ENCODE assay signal across 15 cellular contexts in genomic region chr7:132548489-132549078, GRCh38. TPM values are rescaled to one million over a fixed set of nuclear protein-coding genes. Genes with fewer than 3 reads are reported as not detected.
DNase-seq lines count a peak whose midpoint lies in the region; ATAC-seq and TF ChIP-seq lines count a peak whose summit lies in the region.
"Had no signal": no experiment of that assay in that cellular context is flagged by ENCODE, and none has a peak within 500 bp of the region (broad histone marks: within the 10 kb centered on the region; RNA-seq: fewer than 3 reads in every experiment).

No MANE protein-coding gene starts in this region.

- H3K36me3 ChIP-seq in MG63: no peaks in the 10 kb centered on the region
- no peaks in the 10 kb centered on the region for H3K36me3 ChIP-seq in brain microvascular endothelial cell (replicated peaks)
- no peaks in the 10 kb centered on the region for H3K36me3 ChIP-seq in osteoblast (ENCODE audit: insufficient read depth, low read length)
- H3K36me3 ChIP-seq: thoracic aorta had no signal

- no peaks in the 10 kb centered on the region for H3K9me3 Mint-ChIP-seq in activated CD8-positive, alpha-beta memory T cell treated with anti-CD3 and anti-CD28 coated beads, Interleukin-2, amount 10 ng/mL, durations not matched to agents 7 days and 5 days (ENCODE audit: low read depth)

- H3K4me3 ChIP-seq in MG63 (no peak overlapping the region), brain microvascular endothelial cell (ENCODE audit: low read depth, low read length) (no peak overlapping the region), osteoblast (ENCODE audit: insufficient read depth, low read length) (no peak overlapping the region)
- H3K4me3 ChIP-seq: hepatocyte, left ventricle myocardium inferior, thoracic aorta had no signal

- no peaks in the 10 kb centered on the region for H3K27me3 ChIP-seq in MG63
- H3K27me3 ChIP-seq in brain microvascular endothelial cell (replicated peaks): no peaks in the 10 kb centered on the region
- H3K27me3 ChIP-seq in osteoblast (ENCODE audit: insufficient read depth, low read length): no peaks in the 10 kb centered on the region

- H3K27ac ChIP-seq in brain microvascular endothelial cell (no peak overlapping the region), osteoblast (ENCODE audit: low read depth, low read length) (peak overlapping the region; percentile 86)
- H3K27ac ChIP-seq: hepatocyte, left ventricle myocardium inferior, thoracic aorta had no signal

- in situ Hi-C loops in brain microvascular endothelial cell (cut with HindIII; ENCODE audit: low pct_ligation_motif_present, low sequenced_read_pairs) (no loop called here), KBM-7 (cut with MboI; ENCODE audit: low pct_unique_long_range_greater_than_20kb, low sequenced_read_pairs) (no loop called here)

- H3K79me2 ChIP-seq in osteoblast (ENCODE audit: insufficient read depth, low read length): no peaks in the 10 kb centered on the region
- H3K79me2 ChIP-seq: hepatocyte had no signal

- peaks cover 31% of the 10 kb centered on the region for H3K27me3 Mint-ChIP-seq in activated CD8-positive, alpha-beta memory T cell treated with anti-CD3 and anti-CD28 coated beads, Interleukin-2, amount 10 ng/mL, durations not matched to agents 7 days and 5 days

- no peak for TF ChIP-seq CTCF in brain microvascular endothelial cell (IDR thresholded peaks at IDR 0.05; ENCODE audit: low read depth, low read length, missing control alignments)
- no peak for TF ChIP-seq CTCF in osteoblast (IDR thresholded peaks at IDR 0.05; ENCODE audit: extremely low read depth, low read depth, low read length)

- no peaks in the 10 kb centered on the region for H4K20me1 ChIP-seq in osteoblast (ENCODE audit: insufficient read depth, low read length)

- H3K27ac Mint-ChIP-seq in activated CD8-positive, alpha-beta memory T cell treated with anti-CD3 and anti-CD28 coated beads, Interleukin-2, amount 10 ng/mL, durations not matched to agents 7 days and 5 days: no peak overlapping the region

- H3K4me3 Mint-ChIP-seq in activated CD8-positive, alpha-beta memory T cell treated with anti-CD3 and anti-CD28 coated beads, Interleukin-2, amount 10 ng/mL, durations not matched to agents 7 days and 5 days: no peak overlapping the region
- H3K4me3 Mint-ChIP-seq: naive thymus-derived CD8-positive, alpha-beta T cell had no signal

- H3K36me3 Mint-ChIP-seq in activated CD8-positive, alpha-beta memory T cell treated with anti-CD3 and anti-CD28 coated beads, Interleukin-2, amount 10 ng/mL, durations not matched to agents 7 days and 5 days: peaks cover 5% of the 10 kb centered on the region

- peaks cover 17% of the 10 kb centered on the region for H3K4me1 ChIP-seq in osteoblast (ENCODE audit: insufficient read depth, low read length)

- H3K9me3 ChIP-seq in MG63 (no peaks in the 10 kb centered on the region), osteoblast (ENCODE audit: low read depth, low read length) (peaks cover 6% of the 10 kb centered on the region)

- CTCF ChIA-PET in activated CD8-positive, alpha-beta memory T cell treated with anti-CD3 and anti-CD28 coated beads, Interleukin-2, amount 10 ng/mL, durations not matched to agents 7 days and 5 days (lab: Charles Lee): no interaction called here

- H3K4me2 ChIP-seq in osteoblast (ENCODE audit: insufficient read depth, low read length): no peak overlapping the region
- H3K4me2 ChIP-seq: hepatocyte had no signal

- peak; percentile 47 for DNase-seq in activated CD8-positive, alpha-beta memory T cell treated with anti-CD3 and anti-CD28 coated beads, Interleukin-2, amount 10 ng/mL, durations not matched to agents 7 days and 5 days
- no peak for DNase-seq in activated CD8-positive, alpha-beta memory T cell treated with anti-CD3 and anti-CD28 coated beads, Interleukin-2, amount 50 U/mL, for 48 hours
- DNase-seq in MG63: peak; percentile 64
- DNase-seq in brain microvascular endothelial cell: peak; percentile 29
- no peak for DNase-seq in osteoblast (ENCODE audit: insufficient read length, low spot score, missing footprints)
- no peak for DNase-seq in NCI-H774 (lab: John Stamatoyannopoulos, UW)
- no peak for DNase-seq in KBM-7
- DNase-seq: activated CD4-positive, alpha-beta T cell treated with anti-CD3 and anti-CD28 coated beads, Interleukin-2, amount 50 U/mL, for 4 hours; activated naive CD4-positive, alpha-beta T cell treated with Interleukin-2 at 50 U/mL for 16 hours; left ventricle myocardium inferior; naive thymus-derived CD8-positive, alpha-beta T cell had no signal

- H3K4me1 Mint-ChIP-seq in activated CD8-positive, alpha-beta memory T cell treated with anti-CD3 and anti-CD28 coated beads, Interleukin-2, amount 10 ng/mL, durations not matched to agents 7 days and 5 days: peaks cover 19% of the 10 kb centered on the region

- H2AFZ ChIP-seq in osteoblast (ENCODE audit: low read length): peak overlapping the region; percentile 31
- H2AFZ ChIP-seq: hepatocyte had no signal

- ATAC-seq in activated CD8-positive, alpha-beta memory T cell treated with anti-CD3 and anti-CD28 coated beads, Interleukin-2, amount 10 ng/mL, durations not matched to agents 7 days and 5 days: no peak
- no peak for ATAC-seq in GM18867 (IDR thresholded peaks at IDR 0.05; ENCODE audit: unreplicated experiment)
- ATAC-seq: HepG2; naive thymus-derived CD8-positive, alpha-beta T cell had no signal

RNA-seq across cellular contexts. Expression of gene PLXNA4, which starts 27.7 kb away (rescaled TPM):
- 1 to 10 TPM; 1.2 to 1.6 TPM for total RNA-seq in activated CD8-positive, alpha-beta memory T cell treated with anti-CD3 and anti-CD28 coated beads, Interleukin-2, amount 10 ng/mL, durations not matched to agents 7 days and 5 days
- total RNA-seq in MG63 (2014; rRNA removed; shearing (Covaris generic); ENCODE audit: low replicate concordance): not detected in 2 replicates
- total RNA-seq in osteoblast: 4.3 and 6.5 TPM in 2 replicates

Comparison
In these comparisons a context has a peak if more than half of its experiments do, and no peak if none do; other contexts are left out.
1. DNase-seq: peak in activated CD8-positive, alpha-beta memory T cell treated with anti-CD3 and anti-CD28 coated beads, Interleukin-2, amount 10 ng/mL, durations not matched to agents 7 days and 5 days (single experiment), MG63 (single experiment) and brain microvascular endothelial cell (single experiment); none in activated CD8-positive, alpha-beta memory T cell treated with anti-CD3 and anti-CD28 coated beads, Interleukin-2, amount 50 U/mL, for 48 hours (single experiment), osteoblast (single experiment), NCI-H774 (single experiment) and KBM-7 (single experiment).